8 cellular contexts compared by ENCODE assay signal in the genomic region with DNA sequence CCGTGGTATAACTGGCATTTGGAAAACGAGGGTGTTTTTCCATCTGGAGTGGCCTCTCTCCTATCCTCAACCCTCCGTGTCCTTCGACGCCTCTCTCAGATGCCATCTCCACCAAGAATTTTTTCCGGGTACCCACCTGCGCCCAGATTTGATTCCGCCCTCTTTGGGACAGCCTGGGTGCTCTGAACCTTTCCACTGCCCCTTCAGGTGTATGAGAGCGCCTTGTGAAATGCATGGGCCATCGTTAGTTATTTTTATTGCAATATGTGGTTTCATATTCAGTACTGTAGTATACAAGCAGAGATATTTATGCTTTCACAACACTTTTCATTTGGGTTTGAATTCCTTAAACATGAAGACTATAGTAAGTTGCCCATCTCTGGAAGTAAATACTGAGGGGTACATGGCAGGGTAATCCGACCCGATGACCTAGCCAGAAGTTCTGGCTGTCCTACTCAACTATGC.
A peak's percentile ranks its signal among the peaks of the same experiment; 100 is the strongest.
DNase-seq lines count a peak whose midpoint lies in the region; ATAC-seq, FAIRE-seq and TF ChIP-seq lines count a peak whose summit lies in the region.

No MANE protein-coding gene starts in this region.

- no peak overlapping the region for H3K14ac ChIP-seq in neuronal stem cell (ENCODE audit: low read length)

- H3K9ac ChIP-seq in endothelial cell of umbilical vein (replicated peaks; ENCODE audit: extremely low read depth, insufficient read depth, low read length) (peak overlapping the region; percentile 98), neuronal stem cell (ENCODE audit: low read depth, low read length, poor library complexity) (no peak overlapping the region)

- no peak overlapping the region for H2BK12ac ChIP-seq in neuronal stem cell (ENCODE audit: low read length)

- no peak overlapping the region for H4K91ac ChIP-seq in neuronal stem cell (ENCODE audit: low read depth, low read length, poor library complexity)

- H3K79me2 ChIP-seq in endothelial cell of umbilical vein (ENCODE audit: control insufficient read depth, insufficient read depth, low read length): peaks cover 56% of the 10 kb centered on the region

- H2AK5ac ChIP-seq in neuronal stem cell (ENCODE audit: low read depth, low read length): no peak overlapping the region

- ATAC-seq in CD4-positive, alpha-beta T cell (ENCODE audit: poor library complexity): no peak
- ATAC-seq in Panc1: peak; percentile 32
- no peak for ATAC-seq in activated CD4-positive, CD25-positive, alpha-beta regulatory T cell treated with anti-CD3 and anti-CD28 coated beads, Interleukin-2, amount 50 U/mL, for 24 hours

- in situ Hi-C loops in Panc1 (cut with HindIII; ENCODE audit: low pct_unique_long_range_greater_than_20kb, low sequenced_read_pairs) (no loop called here), HAP-1 (cut with MboI; ENCODE audit: low sequenced_read_pairs) (no loop called here)

- H3K27me3 Mint-ChIP-seq in CD4-positive, alpha-beta T cell: peaks cover 39% of the 10 kb centered on the region

- H2BK120ac ChIP-seq in neuronal stem cell (ENCODE audit: low read depth, low read length): no peak overlapping the region

- H3K4me2 ChIP-seq in endothelial cell of umbilical vein (ENCODE audit: insufficient read depth, low read length): peak overlapping the region; percentile 80
- peak overlapping the region; percentile 93 for H3K4me2 ChIP-seq in neuronal stem cell (ENCODE audit: insufficient read depth, low read length, poor library complexity, severe bottlenecking)

- no peak overlapping the region for H4K8ac ChIP-seq in neuronal stem cell (ENCODE audit: low read depth, low read length)

- peaks cover 7% of the 10 kb centered on the region for H3K36me3 Mint-ChIP-seq in CD4-positive, alpha-beta T cell (ENCODE audit: low read depth)

- peaks cover 39% of the 10 kb centered on the region for H3K27me3 ChIP-seq in CD4-positive, alpha-beta T cell (ENCODE audit: control insufficient read depth, insufficient read depth, low read length)
- H3K27me3 ChIP-seq in Panc1 (ENCODE audit: control insufficient read depth, insufficient read depth, low read length): no peaks in the 10 kb centered on the region
- H3K27me3 ChIP-seq in endothelial cell of umbilical vein (ENCODE audit: control insufficient read depth in 2 of 2, insufficient read depth in 2 of 2, low read length in 2 of 2): no peaks in the 10 kb centered on the region
- H3K27me3 ChIP-seq in neuronal stem cell (ENCODE audit: control insufficient read depth in 3 of 3, insufficient read depth in 3 of 3, low read depth in 1 of 3, low read length in 3 of 3): peaks cover 5 to 55% (median 23%) of the 10 kb centered on the region in 3 experiments
- peaks cover 59% of the 10 kb centered on the region for H3K27me3 ChIP-seq in HAP-1 (ENCODE audit: low read depth)

- no peaks in the 10 kb centered on the region for H4K20me1 ChIP-seq in endothelial cell of umbilical vein (replicated peaks; ENCODE audit: control insufficient read depth, extremely low read depth, insufficient read depth, low read length)

- no peaks in the 10 kb centered on the region for H3K9me1 ChIP-seq in endothelial cell of umbilical vein (replicated peaks; ENCODE audit: control insufficient read depth, extremely low read depth, insufficient read depth, low read length)

- peak overlapping the region; percentile 48 for H3K18ac ChIP-seq in neuronal stem cell (ENCODE audit: low read length)

- BruUV-seq in Panc1 (replicated peaks; lab: Mats Ljungman, UMichigan) (TSS peak; percentile 89), endothelial cell of umbilical vein (replicated peaks; lab: Mats Ljungman, UMichigan) (TSS peak; percentile 45)

- H3K23ac ChIP-seq in neuronal stem cell (ENCODE audit: low read depth, low read length, poor library complexity): no peak overlapping the region

- dilution Hi-C loops in endothelial cell of umbilical vein (cut with MboI; ENCODE audit: extremely low pct_ligation_motif_present, low sequenced_read_pairs): loop anchor here (25.0 kb wide), 1 partner anchor 227 kb away; no protein-coding TSS in a partner anchor

- H3K4me1 Mint-ChIP-seq in CD4-positive, alpha-beta T cell (ENCODE audit: low read depth): peaks cover 38% of the 10 kb centered on the region

- no peak for TF ChIP-seq CTCF in CD4-positive, alpha-beta T cell (IDR thresholded peaks at IDR 0.05)
- TF ChIP-seq CTCF in Panc1 (IDR thresholded peaks at IDR 0.05): no peak
- no peak for TF ChIP-seq CTCF in endothelial cell of umbilical vein (IDR thresholded peaks at IDR 0.05; ENCODE audit: extremely low read depth in 1 of 2, insufficient read depth in 1 of 2, low read depth in 1 of 2, low read length in 2 of 2)

- CTCF ChIA-PET in CD4-positive, alpha-beta T cell (lab: Charles Lee): interaction anchor here (0.8 kb wide), 1 partner anchor 234 kb away, joined by 4 read pairs; no protein-coding TSS in a partner anchor
- CTCF ChIA-PET in Panc1 (lab: Charles Lee): no interaction called here
- CTCF ChIA-PET in endothelial cell of umbilical vein (lab: Charles Lee): interaction anchor here (0.9 to 3.5 kb wide), 8 partner anchors 16 to 325 kb away, joined by 3 to 23 read pairs (median 8); no protein-coding TSS in a partner anchor

- H3K4me3 ChIP-seq in Panc1 (ENCODE audit: low read depth in 2 of 2, low read length in 2 of 2) (peak overlapping the region; percentile 74 to 76), endothelial cell of umbilical vein (replicated peaks in 1 of 3; ENCODE audit: insufficient read depth in 1 of 3, low read depth in 1 of 3, low read length in 3 of 3) (peak overlapping the region; percentile 30 to 97 (median 78)), neuronal stem cell (ENCODE audit: low read length in 2 of 2) (peak overlapping the region in 1 of 2 donors; percentile 46), HAP-1 (no peak overlapping the region; the same call in 1 of the 2 replicates)

- H2BK5ac ChIP-seq in neuronal stem cell (ENCODE audit: low read length): no peak overlapping the region

- H2AFZ ChIP-seq in endothelial cell of umbilical vein (ENCODE audit: low read depth, low read length) (peak overlapping the region; percentile 81), neuronal stem cell (ENCODE audit: low read length) (peak overlapping the region; percentile 95)

- H3K27ac ChIP-seq in CD4-positive, alpha-beta T cell (ENCODE audit: low read depth, low read length): no peak overlapping the region
- H3K27ac ChIP-seq in Panc1 (ENCODE audit: low read length): peak overlapping the region; percentile 98
- H3K27ac ChIP-seq in endothelial cell of umbilical vein (ENCODE audit: insufficient read depth, low read depth, low read length): peak overlapping the region; percentile 81
- H3K27ac ChIP-seq in neuronal stem cell (replicated peaks; ENCODE audit: low read length): no peak overlapping the region

- H3K4me1 ChIP-seq in Panc1 (ENCODE audit: control insufficient read depth, insufficient read depth, low read length): peaks cover 43% of the 10 kb centered on the region
- H3K4me1 ChIP-seq in endothelial cell of umbilical vein (ENCODE audit: control insufficient read depth, extremely low read depth, insufficient read depth, low read length): peaks cover 18% of the 10 kb centered on the region
- peaks cover 0 to 2% of the 10 kb centered on the region in 2 donors for H3K4me1 ChIP-seq in neuronal stem cell (ENCODE audit: control insufficient read depth in 2 of 2, insufficient read depth in 1 of 2, low read depth in 1 of 2, low read length in 2 of 2)
- no peaks in the 10 kb centered on the region for H3K4me1 ChIP-seq in HAP-1

- H3K79me1 ChIP-seq in neuronal stem cell (ENCODE audit: low read depth, low read length): no peaks in the 10 kb centered on the region

- no peak for FAIRE-seq in endothelial cell of umbilical vein (lab: Jason Lieb, UNC)

- no peak for TF ChIP-seq POLR2A in endothelial cell of umbilical vein (IDR thresholded peaks at IDR 0.05; ENCODE audit: low read depth, low read length)

- H3K36me3 ChIP-seq in Panc1 (ENCODE audit: control insufficient read depth, insufficient read depth, low read length): peaks cover 7% of the 10 kb centered on the region
- no peaks in the 10 kb centered on the region for H3K36me3 ChIP-seq in endothelial cell of umbilical vein (ENCODE audit: control insufficient read depth in 2 of 2, extremely low read depth in 1 of 2, insufficient read depth in 2 of 2, low read length in 2 of 2)
- no peaks in the 10 kb centered on the region for H3K36me3 ChIP-seq in neuronal stem cell (replicated peaks in 1 of 2; ENCODE audit: control insufficient read depth in 2 of 2, insufficient read depth in 2 of 2, low read length in 2 of 2)
- no peaks in the 10 kb centered on the region for H3K36me3 ChIP-seq in HAP-1 (replicated peaks)

- DNase-seq in CD4-positive, alpha-beta T cell: no peak
- no peak for DNase-seq in Panc1 (ENCODE audit: low read depth, low spot score)
- no peak for DNase-seq in endothelial cell of umbilical vein (ENCODE audit: low read depth, low spot score)
- no peak for DNase-seq in neuronal stem cell (ENCODE audit: low spot score)
- DNase-seq in stimulated activated CD4-positive, alpha-beta T cell treated with anti-CD3 and anti-CD28 coated beads, Interleukin-4, amount 100 ng/mL, for 4 hours: no peak
- no peak for DNase-seq in NCI-H1436 treated with DMSO at 0.1 percent for 48 hours (lab: John Stamatoyannopoulos, UW)
- no peak for DNase-seq in HAP-1 (ENCODE audit: low spot score in 2 of 2)

- no peak overlapping the region for H2BK15ac ChIP-seq in neuronal stem cell (ENCODE audit: low read length)

- H3K4me3 Mint-ChIP-seq in CD4-positive, alpha-beta T cell: peak overlapping the region; percentile 89

- no peaks in the 10 kb centered on the region for H3K9me3 Mint-ChIP-seq in CD4-positive, alpha-beta T cell

- no peaks in the 10 kb centered on the region for H3K9me3 ChIP-seq in CD4-positive, alpha-beta T cell (ENCODE audit: control insufficient read depth, low read length)
- H3K9me3 ChIP-seq in Panc1 (ENCODE audit: control insufficient read depth, insufficient read depth, low read depth, low read length): no peaks in the 10 kb centered on the region
- no peaks in the 10 kb centered on the region for H3K9me3 ChIP-seq in endothelial cell of umbilical vein (replicated peaks; ENCODE audit: control insufficient read depth, insufficient read depth, low read length)
- H3K9me3 ChIP-seq in neuronal stem cell (replicated peaks in 1 of 2; ENCODE audit: control insufficient read depth in 2 of 2, insufficient read depth in 1 of 2, low read depth in 1 of 2, low read length in 2 of 2): no peaks in the 10 kb centered on the region
- no peaks in the 10 kb centered on the region for H3K9me3 ChIP-seq in HAP-1

- intact Hi-C loops in CD4-positive, alpha-beta T cell (cut with DNase I, micrococcal nuclease): loop anchor here in 1 of 2 experiments (2.0 to 5.0 kb wide), 2 partner anchors 14 to 67 kb away; no protein-coding TSS in a partner anchor
- intact Hi-C loops in Panc1 (cut with micrococcal nuclease; ENCODE audit: unreplicated experiment) (loop anchor here (1.0 kb wide), 1 partner anchor 229 kb away; no protein-coding TSS in a partner anchor), endothelial cell of umbilical vein (cut with micrococcal nuclease) (no loop called here)

- WGBS in neuronal stem cell (ENCODE audit: extremely low coverage in 2 of 2, insufficient read length in 2 of 2, insufficient replicate concordance in 1 of 2), 2 donors: no CpG with 5 or more reads among the region's 12 CpGs

- no peak overlapping the region for H3K4ac ChIP-seq in neuronal stem cell (ENCODE audit: low read length)

- H3K27ac Mint-ChIP-seq in CD4-positive, alpha-beta T cell: peak overlapping the region; percentile 9

- POLR2A ChIA-PET in CD4-positive, alpha-beta T cell (lab: Charles Lee): interaction anchor here (1.0 to 2.0 kb wide), 3 partner anchors 14 to 129 kb away, joined by 3 to 19 read pairs (median 7); no protein-coding TSS in a partner anchor
- POLR2A ChIA-PET in Panc1 (lab: Charles Lee) (no interaction called here), endothelial cell of umbilical vein (lab: Charles Lee) (interaction anchor here (1.0 kb wide), 1 partner anchor 16 kb away, joined by 3 read pairs; no protein-coding TSS in a partner anchor)

Comparison
In these comparisons a context has a peak if more than half of its experiments do, and no peak if none do; other contexts are left out.
1. H3K27ac ChIP-seq: peak in Panc1 (single experiment) and endothelial cell of umbilical vein (single experiment); none in CD4-positive, alpha-beta T cell (single experiment) and neuronal stem cell (single experiment).